ENCODE assay signal across 1 cellular context in the genomic region with DNA sequence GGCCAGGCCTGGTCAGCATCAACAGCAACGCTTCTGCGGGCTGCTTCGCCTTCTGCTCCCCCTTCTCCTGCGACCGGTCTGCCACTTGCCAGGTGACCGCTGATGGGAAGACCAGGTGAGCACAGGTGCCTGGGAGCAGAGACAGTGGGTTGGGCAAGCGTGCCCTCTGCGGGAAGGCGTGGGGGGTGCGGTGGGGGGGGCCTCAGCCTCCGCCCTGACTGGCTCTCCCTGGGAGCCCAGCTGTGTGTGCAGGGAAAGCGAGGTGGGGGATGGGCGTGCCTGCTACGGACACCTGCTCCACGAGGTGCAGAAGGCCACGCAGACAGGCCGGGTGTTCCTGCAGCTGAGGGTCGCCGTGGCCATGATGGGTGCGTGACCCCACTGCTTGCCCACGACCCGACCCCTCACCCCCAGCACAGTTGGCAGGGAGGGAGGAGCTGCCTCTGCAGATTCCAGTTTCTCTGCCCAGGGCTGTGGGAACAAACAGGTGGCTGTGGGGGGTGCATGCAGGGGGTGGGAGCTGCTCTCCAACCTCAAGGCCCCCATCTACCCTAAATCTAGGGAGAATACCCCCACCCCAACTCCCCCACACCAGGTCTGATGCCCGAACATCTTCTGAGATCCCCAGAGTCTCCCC.
TF ChIP-seq lines count a peak whose summit lies in the region.

No MANE protein-coding gene starts in this region.

TF ChIP-seq in HepG2, 621 proteins besides CTCF, POLR2A, EP300 and RAD21:
- TF ChIP-seq, protein P1, sequence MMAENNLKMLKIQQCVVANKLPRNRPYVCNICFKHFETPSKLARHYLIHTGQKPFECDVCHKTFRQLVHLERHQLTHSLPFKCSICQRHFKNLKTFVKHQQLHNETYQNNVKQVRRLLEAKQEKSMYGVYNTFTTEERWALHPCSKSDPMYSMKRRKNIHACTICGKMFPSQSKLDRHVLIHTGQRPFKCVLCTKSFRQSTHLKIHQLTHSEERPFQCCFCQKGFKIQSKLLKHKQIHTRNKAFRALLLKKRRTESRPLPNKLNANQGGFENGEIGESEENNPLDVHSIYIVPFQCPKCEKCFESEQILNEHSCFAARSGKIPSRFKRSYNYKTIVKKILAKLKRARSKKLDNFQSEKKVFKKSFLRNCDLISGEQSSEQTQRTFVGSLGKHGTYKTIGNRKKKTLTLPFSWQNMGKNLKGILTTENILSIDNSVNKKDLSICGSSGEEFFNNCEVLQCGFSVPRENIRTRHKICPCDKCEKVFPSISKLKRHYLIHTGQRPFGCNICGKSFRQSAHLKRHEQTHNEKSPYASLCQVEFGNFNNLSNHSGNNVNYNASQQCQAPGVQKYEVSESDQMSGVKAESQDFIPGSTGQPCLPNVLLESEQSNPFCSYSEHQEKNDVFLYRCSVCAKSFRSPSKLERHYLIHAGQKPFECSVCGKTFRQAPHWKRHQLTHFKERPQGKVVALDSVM (CRISPR knock-in tag; IDR thresholded peaks at IDR 0.05) = no peak
- TF ChIP-seq, protein P2, sequence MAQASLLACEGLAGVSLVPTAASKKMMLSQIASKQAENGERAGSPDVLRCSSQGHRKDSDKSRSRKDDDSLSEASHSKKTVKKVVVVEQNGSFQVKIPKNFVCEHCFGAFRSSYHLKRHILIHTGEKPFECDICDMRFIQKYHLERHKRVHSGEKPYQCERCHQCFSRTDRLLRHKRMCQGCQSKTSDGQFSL (CRISPR knock-in tag; IDR thresholded peaks at IDR 0.05) = 0 out of 2 replicates have a peak, but pooled peaks have one; percentile 46
- TF ChIP-seq, protein P3, sequence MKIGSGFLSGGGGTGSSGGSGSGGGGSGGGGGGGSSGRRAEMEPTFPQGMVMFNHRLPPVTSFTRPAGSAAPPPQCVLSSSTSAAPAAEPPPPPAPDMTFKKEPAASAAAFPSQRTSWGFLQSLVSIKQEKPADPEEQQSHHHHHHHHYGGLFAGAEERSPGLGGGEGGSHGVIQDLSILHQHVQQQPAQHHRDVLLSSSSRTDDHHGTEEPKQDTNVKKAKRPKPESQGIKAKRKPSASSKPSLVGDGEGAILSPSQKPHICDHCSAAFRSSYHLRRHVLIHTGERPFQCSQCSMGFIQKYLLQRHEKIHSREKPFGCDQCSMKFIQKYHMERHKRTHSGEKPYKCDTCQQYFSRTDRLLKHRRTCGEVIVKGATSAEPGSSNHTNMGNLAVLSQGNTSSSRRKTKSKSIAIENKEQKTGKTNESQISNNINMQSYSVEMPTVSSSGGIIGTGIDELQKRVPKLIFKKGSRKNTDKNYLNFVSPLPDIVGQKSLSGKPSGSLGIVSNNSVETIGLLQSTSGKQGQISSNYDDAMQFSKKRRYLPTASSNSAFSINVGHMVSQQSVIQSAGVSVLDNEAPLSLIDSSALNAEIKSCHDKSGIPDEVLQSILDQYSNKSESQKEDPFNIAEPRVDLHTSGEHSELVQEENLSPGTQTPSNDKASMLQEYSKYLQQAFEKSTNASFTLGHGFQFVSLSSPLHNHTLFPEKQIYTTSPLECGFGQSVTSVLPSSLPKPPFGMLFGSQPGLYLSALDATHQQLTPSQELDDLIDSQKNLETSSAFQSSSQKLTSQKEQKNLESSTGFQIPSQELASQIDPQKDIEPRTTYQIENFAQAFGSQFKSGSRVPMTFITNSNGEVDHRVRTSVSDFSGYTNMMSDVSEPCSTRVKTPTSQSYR (CRISPR knock-in tag; IDR thresholded peaks at IDR 0.05; ENCODE audit: borderline replicate concordance) = 0 out of 2 replicates have a peak, but pooled peaks have one; percentile 38
